Comparison of ENCODE assay signal across 1 cellular context in the genomic region with DNA sequence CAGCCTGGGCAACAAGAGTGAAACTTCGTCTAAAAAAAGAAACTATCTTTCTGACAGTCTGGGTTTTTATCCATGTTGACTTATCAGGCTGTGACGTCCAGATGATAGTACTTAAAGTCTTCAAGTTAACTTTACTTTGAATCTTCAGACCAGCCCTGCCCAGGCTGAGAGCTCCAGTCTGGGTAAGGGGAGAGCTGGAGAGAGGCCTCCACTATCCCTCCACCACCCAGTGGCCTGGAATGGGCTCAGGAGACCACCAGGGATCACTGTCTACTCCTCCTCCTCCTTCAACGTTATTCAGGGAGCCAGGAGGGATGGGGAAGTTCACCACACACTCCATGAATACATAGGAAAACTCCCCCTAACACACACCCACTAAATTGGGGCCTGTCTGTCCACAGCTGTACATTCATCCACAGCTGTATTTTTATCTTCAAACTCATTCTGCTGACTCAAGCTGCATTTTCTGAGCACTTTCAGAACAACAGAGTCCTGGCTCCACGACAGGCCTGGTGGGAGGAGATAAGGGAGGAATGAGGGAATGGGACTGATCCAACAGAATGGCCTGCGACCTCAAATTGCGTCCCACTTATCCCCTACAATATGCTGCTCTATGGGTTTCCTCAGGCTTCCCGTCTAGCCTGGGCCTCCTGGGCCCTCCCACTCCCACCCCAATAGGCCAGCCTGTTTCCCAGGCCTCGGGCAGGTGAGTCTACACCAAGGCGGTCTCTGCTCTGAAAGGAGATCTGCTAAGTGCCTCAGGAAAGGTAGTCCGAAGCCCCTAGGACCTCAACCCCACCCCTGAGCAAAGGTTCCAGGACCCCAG.
TF ChIP-seq lines count a peak whose summit lies in the region.

No MANE protein-coding gene starts in this region.

TF ChIP-seq in K562, 482 proteins besides CTCF, POLR2A, EP300 and RAD21 (continued from another document and continues in another):
- TF ChIP-seq, protein P1, sequence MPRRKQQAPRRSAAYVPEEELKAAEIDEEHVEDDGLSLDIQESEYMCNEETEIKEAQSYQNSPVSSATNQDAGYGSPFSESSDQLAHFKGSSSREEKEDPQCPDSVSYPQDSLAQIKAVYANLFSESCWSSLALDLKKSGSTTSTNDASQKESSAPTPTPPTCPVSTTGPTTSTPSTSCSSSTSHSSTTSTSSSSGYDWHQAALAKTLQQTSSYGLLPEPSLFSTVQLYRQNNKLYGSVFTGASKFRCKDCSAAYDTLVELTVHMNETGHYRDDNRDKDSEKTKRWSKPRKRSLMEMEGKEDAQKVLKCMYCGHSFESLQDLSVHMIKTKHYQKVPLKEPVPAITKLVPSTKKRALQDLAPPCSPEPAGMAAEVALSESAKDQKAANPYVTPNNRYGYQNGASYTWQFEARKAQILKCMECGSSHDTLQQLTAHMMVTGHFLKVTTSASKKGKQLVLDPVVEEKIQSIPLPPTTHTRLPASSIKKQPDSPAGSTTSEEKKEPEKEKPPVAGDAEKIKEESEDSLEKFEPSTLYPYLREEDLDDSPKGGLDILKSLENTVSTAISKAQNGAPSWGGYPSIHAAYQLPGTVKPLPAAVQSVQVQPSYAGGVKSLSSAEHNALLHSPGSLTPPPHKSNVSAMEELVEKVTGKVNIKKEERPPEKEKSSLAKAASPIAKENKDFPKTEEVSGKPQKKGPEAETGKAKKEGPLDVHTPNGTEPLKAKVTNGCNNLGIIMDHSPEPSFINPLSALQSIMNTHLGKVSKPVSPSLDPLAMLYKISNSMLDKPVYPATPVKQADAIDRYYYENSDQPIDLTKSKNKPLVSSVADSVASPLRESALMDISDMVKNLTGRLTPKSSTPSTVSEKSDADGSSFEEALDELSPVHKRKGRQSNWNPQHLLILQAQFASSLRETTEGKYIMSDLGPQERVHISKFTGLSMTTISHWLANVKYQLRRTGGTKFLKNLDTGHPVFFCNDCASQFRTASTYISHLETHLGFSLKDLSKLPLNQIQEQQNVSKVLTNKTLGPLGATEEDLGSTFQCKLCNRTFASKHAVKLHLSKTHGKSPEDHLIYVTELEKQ (CRISPR knock-in tag; IDR thresholded peaks at IDR 0.05): 0 out of 2 replicates have a peak, but pooled peaks have one; percentile 51
- TF ChIP-seq FIP1L1 (IDR thresholded peaks at IDR 0.05; ENCODE audit: low read depth, low read length, poor library complexity, severe bottlenecking) (no peak), SMARCA4 (IDR thresholded peaks at IDR 0.05) (peak; percentile 98), MAFF (IDR thresholded peaks at IDR 0.05; ENCODE audit: low read length) (peak; percentile 99), NR3C1 (CRISPR knock-in tag; IDR thresholded peaks at IDR 0.05) (no peak), SP1 (CRISPR knock-in tag; IDR thresholded peaks at IDR 0.05) (peak; percentile 68), POLR2AphosphoS5 (IDR thresholded peaks at IDR 0.05; ENCODE audit: control insufficient read depth, insufficient read depth, low read depth, low read length) (peak; percentile 99), NR4A1 (CRISPR knock-in tag; IDR thresholded peaks at IDR 0.05) (no peak), NR4A1 (tag; IDR thresholded peaks at IDR 0.05) (peak; percentile 80), SRSF1 (IDR thresholded peaks at IDR 0.05; ENCODE audit: low read depth, low read length) (no peak), NFE2L1 (tag; IDR thresholded peaks at IDR 0.05; ENCODE audit: borderline replicate concordance, low read depth) (no peak), FOSL1 (tag; conservative IDR thresholded peaks at IDR 0.05) (peak; percentile 95), HNRNPL (IDR thresholded peaks at IDR 0.05; ENCODE audit: low read depth, low read length) (no peak), GABPB2 (CRISPR knock-in tag; conservative IDR thresholded peaks at IDR 0.05) (no peak), POLR2AphosphoS2 (IDR thresholded peaks at IDR 0.05; ENCODE audit: low read length) (no peak), GATAD2B (IDR thresholded peaks at IDR 0.05; ENCODE audit: borderline replicate concordance) (peak; percentile 80; the same call in 1 of the 2 replicates), SNIP1 (IDR thresholded peaks at IDR 0.05; ENCODE audit: low read depth) (no peak), MBD2 (IDR thresholded peaks at IDR 0.05; ENCODE audit: borderline replicate concordance, low read depth) (peak; percentile 86), HDAC3 (IDR thresholded peaks at IDR 0.05; ENCODE audit: borderline replicate concordance, partially characterized antibody) (peak; percentile 97), CBFA2T2 (conservative IDR thresholded peaks at IDR 0.05) (peak; percentile 100), NR2C2 (CRISPR knock-in tag; IDR thresholded peaks at IDR 0.05) (no peak), NR2C2 (tag; IDR thresholded peaks at IDR 0.05) (no peak), CREB1 (IDR thresholded peaks at IDR 0.05) (peak; percentile 71), CREB1 (CRISPR knock-in tag; IDR thresholded peaks at IDR 0.05) (0 out of 2 replicates have a peak, but pooled peaks have one; percentile 18), DMBX1 (CRISPR knock-in tag; IDR thresholded peaks at IDR 0.05; ENCODE audit: borderline replicate concordance) (peak; percentile 95), KLF6 (CRISPR knock-in tag; IDR thresholded peaks at IDR 0.05; ENCODE audit: borderline replicate concordance) (peak; percentile 33; the same call in 1 of the 2 replicates), ZNF274 (IDR thresholded peaks at IDR 0.05; ENCODE audit: borderline replicate concordance, low read depth, low read length) (peak; percentile 74; the same call in 1 of the 2 replicates), ZNF445 (CRISPR knock-in tag; IDR thresholded peaks at IDR 0.05; ENCODE audit: low read depth) (no peak; the same call in 1 of the 2 replicates), MAFG (tag; conservative IDR thresholded peaks at IDR 0.05) (peak; percentile 98), C11orf30 (IDR thresholded peaks at IDR 0.05; ENCODE audit: low read depth) (peak; percentile 99), NR1H2 (CRISPR knock-in tag; IDR thresholded peaks at IDR 0.05) (0 out of 2 replicates have a peak, but pooled peaks have one; percentile 8), JUNB (CRISPR knock-in tag; conservative IDR thresholded peaks at IDR 0.05) (no peak), ARID2 (IDR thresholded peaks at IDR 0.05) (no peak), HIVEP1 (CRISPR knock-in tag; IDR thresholded peaks at IDR 0.05) (peak; percentile 34; the same call in 1 of the 2 replicates), ZNF77 (CRISPR knock-in tag; IDR thresholded peaks at IDR 0.05) (no peak), CCAR2 (IDR thresholded peaks at IDR 0.05; ENCODE audit: low read depth, low read length) (0 out of 2 replicates have a peak, but pooled peaks have one; percentile 68), ZNF124 (CRISPR knock-in tag; IDR thresholded peaks at IDR 0.05) (no peak), CBX3 (IDR thresholded peaks at IDR 0.05; ENCODE audit: borderline replicate concordance in 1 of 2, low read length in 2 of 2) (peak in 1 of 2 experiments; percentile 85; a peak in 1 of 3 replicates), HDAC1 (IDR thresholded peaks at IDR 0.05) (peak; percentile 19 to 95; a peak in 3 of 4 replicates)
- TF ChIP-seq, protein P2, sequence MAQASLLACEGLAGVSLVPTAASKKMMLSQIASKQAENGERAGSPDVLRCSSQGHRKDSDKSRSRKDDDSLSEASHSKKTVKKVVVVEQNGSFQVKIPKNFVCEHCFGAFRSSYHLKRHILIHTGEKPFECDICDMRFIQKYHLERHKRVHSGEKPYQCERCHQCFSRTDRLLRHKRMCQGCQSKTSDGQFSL (CRISPR knock-in tag; IDR thresholded peaks at IDR 0.05): peak; percentile 61
- TF ChIP-seq, protein P2 (tag; IDR thresholded peaks at IDR 0.05): no peak
- TF ChIP-seq, protein P3, sequence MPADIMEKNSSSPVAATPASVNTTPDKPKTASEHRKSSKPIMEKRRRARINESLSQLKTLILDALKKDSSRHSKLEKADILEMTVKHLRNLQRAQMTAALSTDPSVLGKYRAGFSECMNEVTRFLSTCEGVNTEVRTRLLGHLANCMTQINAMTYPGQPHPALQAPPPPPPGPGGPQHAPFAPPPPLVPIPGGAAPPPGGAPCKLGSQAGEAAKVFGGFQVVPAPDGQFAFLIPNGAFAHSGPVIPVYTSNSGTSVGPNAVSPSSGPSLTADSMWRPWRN (IDR thresholded peaks at IDR 0.05; ENCODE audit: low read depth): peak; percentile 90
- TF ChIP-seq, protein P4, sequence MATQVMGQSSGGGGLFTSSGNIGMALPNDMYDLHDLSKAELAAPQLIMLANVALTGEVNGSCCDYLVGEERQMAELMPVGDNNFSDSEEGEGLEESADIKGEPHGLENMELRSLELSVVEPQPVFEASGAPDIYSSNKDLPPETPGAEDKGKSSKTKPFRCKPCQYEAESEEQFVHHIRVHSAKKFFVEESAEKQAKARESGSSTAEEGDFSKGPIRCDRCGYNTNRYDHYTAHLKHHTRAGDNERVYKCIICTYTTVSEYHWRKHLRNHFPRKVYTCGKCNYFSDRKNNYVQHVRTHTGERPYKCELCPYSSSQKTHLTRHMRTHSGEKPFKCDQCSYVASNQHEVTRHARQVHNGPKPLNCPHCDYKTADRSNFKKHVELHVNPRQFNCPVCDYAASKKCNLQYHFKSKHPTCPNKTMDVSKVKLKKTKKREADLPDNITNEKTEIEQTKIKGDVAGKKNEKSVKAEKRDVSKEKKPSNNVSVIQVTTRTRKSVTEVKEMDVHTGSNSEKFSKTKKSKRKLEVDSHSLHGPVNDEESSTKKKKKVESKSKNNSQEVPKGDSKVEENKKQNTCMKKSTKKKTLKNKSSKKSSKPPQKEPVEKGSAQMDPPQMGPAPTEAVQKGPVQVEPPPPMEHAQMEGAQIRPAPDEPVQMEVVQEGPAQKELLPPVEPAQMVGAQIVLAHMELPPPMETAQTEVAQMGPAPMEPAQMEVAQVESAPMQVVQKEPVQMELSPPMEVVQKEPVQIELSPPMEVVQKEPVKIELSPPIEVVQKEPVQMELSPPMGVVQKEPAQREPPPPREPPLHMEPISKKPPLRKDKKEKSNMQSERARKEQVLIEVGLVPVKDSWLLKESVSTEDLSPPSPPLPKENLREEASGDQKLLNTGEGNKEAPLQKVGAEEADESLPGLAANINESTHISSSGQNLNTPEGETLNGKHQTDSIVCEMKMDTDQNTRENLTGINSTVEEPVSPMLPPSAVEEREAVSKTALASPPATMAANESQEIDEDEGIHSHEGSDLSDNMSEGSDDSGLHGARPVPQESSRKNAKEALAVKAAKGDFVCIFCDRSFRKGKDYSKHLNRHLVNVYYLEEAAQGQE (CRISPR knock-in tag; IDR thresholded peaks at IDR 0.05; ENCODE audit: low read depth): no peak
- TF ChIP-seq, protein P5, sequence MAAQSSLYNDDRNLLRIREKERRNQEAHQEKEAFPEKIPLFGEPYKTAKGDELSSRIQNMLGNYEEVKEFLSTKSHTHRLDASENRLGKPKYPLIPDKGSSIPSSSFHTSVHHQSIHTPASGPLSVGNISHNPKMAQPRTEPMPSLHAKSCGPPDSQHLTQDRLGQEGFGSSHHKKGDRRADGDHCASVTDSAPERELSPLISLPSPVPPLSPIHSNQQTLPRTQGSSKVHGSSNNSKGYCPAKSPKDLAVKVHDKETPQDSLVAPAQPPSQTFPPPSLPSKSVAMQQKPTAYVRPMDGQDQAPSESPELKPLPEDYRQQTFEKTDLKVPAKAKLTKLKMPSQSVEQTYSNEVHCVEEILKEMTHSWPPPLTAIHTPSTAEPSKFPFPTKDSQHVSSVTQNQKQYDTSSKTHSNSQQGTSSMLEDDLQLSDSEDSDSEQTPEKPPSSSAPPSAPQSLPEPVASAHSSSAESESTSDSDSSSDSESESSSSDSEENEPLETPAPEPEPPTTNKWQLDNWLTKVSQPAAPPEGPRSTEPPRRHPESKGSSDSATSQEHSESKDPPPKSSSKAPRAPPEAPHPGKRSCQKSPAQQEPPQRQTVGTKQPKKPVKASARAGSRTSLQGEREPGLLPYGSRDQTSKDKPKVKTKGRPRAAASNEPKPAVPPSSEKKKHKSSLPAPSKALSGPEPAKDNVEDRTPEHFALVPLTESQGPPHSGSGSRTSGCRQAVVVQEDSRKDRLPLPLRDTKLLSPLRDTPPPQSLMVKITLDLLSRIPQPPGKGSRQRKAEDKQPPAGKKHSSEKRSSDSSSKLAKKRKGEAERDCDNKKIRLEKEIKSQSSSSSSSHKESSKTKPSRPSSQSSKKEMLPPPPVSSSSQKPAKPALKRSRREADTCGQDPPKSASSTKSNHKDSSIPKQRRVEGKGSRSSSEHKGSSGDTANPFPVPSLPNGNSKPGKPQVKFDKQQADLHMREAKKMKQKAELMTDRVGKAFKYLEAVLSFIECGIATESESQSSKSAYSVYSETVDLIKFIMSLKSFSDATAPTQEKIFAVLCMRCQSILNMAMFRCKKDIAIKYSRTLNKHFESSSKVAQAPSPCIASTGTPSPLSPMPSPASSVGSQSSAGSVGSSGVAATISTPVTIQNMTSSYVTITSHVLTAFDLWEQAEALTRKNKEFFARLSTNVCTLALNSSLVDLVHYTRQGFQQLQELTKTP (IDR thresholded peaks at IDR 0.05; ENCODE audit: low read depth in 1 of 2, partially characterized antibody in 2 of 2): peak in 1 of 2 experiments; percentile 92
- TF ChIP-seq, protein P6, sequence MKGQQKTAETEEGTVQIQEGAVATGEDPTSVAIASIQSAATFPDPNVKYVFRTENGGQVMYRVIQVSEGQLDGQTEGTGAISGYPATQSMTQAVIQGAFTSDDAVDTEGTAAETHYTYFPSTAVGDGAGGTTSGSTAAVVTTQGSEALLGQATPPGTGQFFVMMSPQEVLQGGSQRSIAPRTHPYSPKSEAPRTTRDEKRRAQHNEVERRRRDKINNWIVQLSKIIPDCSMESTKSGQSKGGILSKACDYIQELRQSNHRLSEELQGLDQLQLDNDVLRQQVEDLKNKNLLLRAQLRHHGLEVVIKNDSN (CRISPR knock-in tag; IDR thresholded peaks at IDR 0.05): 0 out of 2 replicates have a peak, but pooled peaks have one; percentile 2
- TF ChIP-seq, protein P7, sequence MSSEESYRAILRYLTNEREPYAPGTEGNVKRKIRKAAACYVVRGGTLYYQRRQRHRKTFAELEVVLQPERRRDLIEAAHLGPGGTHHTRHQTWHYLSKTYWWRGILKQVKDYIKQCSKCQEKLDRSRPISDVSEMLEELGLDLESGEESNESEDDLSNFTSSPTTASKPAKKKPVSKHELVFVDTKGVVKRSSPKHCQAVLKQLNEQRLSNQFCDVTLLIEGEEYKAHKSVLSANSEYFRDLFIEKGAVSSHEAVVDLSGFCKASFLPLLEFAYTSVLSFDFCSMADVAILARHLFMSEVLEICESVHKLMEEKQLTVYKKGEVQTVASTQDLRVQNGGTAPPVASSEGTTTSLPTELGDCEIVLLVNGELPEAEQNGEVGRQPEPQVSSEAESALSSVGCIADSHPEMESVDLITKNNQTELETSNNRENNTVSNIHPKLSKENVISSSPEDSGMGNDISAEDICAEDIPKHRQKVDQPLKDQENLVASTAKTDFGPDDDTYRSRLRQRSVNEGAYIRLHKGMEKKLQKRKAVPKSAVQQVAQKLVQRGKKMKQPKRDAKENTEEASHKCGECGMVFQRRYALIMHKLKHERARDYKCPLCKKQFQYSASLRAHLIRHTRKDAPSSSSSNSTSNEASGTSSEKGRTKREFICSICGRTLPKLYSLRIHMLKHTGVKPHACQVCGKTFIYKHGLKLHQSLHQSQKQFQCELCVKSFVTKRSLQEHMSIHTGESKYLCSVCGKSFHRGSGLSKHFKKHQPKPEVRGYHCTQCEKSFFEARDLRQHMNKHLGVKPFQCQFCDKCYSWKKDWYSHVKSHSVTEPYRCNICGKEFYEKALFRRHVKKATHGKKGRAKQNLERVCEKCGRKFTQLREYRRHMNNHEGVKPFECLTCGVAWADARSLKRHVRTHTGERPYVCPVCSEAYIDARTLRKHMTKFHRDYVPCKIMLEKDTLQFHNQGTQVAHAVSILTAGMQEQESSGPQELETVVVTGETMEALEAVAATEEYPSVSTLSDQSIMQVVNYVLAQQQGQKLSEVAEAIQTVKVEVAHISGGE (CRISPR knock-in tag; IDR thresholded peaks at IDR 0.05): peak in 1 of 3 experiments; percentile 90; a peak in 2 of 6 replicates
